ENCODE assay signal across 21 cellular contexts in the genomic region with DNA sequence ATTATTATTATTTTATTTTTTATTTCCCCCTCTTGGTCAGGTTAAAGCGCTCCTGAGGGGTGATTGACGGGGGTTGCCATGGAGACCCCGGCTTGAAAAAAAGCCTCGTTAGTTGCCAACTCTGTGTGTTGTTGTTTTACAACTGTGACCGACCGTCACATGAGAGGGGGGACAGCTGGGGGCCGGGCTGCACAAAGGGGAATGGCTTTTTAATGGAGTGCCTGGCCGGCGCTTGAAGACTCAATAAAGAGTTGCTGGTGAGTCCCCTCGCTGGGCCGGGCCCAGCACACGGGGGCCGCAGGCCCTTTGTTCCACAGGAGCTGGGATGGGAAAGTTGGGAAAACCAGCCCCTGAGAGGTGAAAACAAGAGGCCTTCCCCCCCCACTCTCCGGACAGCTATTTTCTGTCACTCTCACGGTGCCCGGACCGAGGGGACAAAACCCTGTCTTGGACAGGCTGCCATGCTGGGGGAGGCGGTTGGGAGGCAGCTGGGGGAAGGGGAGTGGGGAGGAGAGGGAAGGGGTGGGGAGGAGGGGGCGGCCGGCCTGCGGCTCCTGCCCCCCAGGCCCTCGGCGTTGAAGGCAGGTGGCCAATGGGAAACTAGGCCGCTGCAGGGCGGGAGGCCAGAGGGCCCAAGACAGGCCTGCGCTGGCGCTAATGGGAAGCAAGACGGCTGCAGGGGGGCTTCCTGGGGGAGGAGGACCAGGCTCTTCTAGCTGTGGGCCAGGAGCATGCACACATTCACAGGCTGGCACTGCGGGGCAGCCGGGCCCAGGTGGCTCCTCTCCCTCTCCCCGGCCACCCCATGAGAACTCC.
DNase-seq lines count a peak whose midpoint lies in the region; ATAC-seq and TF ChIP-seq lines count a peak whose summit lies in the region.
"Had no signal": no experiment of that assay in that cellular context is flagged by ENCODE, and none has a peak within 500 bp of the region (broad histone marks: within the 10 kb centered on the region; RNA-seq: fewer than 3 reads in every experiment).

No MANE protein-coding gene starts in this region.

- H3K27ac ChIP-seq in HEK293 (ENCODE audit: extremely low read depth, low read depth, low read length) (no peak overlapping the region), neural progenitor cell (peak overlapping the region; percentile 97)
- H3K27ac ChIP-seq: HL-60, RWPE1 had no signal

- peaks cover 35% of the 10 kb centered on the region for H3F3A ChIP-seq in neural progenitor cell (ENCODE audit: low read depth)

- H3K27me3 Mint-ChIP-seq in neural progenitor cell (ENCODE audit: insufficient read depth, low read depth) = peaks cover 16% of the 10 kb centered on the region
- H3K27me3 Mint-ChIP-seq in activated CD4-positive, alpha-beta T cell treated with anti-CD3 and anti-CD28 coated beads, Interleukin-2, amount 10 ng/mL, durations not matched to agents 7 days and 5 days = peaks cover under 1% of the 10 kb centered on the region
- H3K27me3 Mint-ChIP-seq: activated naive CD4-positive, alpha-beta T cell treated with anti-CD3 and anti-CD28 coated beads, Interleukin-2, amount 50 U/mL, for 24 hours had no signal

- peaks cover 81% of the 10 kb centered on the region for H3K4me1 Mint-ChIP-seq in neural progenitor cell
- peaks cover 6% of the 10 kb centered on the region for H3K4me1 Mint-ChIP-seq in stimulated activated effector memory CD8-positive, alpha-beta T cell treated with anti-CD3 and anti-CD28 coated beads, Interleukin-12 subunit alpha, Interleukin-12 subunit beta, amount 100 ng/mL, for 72 hours
- no peaks in the 10 kb centered on the region for H3K4me1 Mint-ChIP-seq in activated CD4-positive, alpha-beta T cell treated with anti-CD3 and anti-CD28 coated beads, Interleukin-2, amount 10 ng/mL, durations not matched to agents 7 days and 5 days
- H3K4me1 Mint-ChIP-seq: activated naive CD4-positive, alpha-beta T cell treated with anti-CD3 and anti-CD28 coated beads, Interleukin-2, amount 50 U/mL, for 24 hours; IgD-negative memory B cell had no signal

- no peaks in the 10 kb centered on the region for H3K36me3 ChIP-seq in HEK293 (ENCODE audit: control insufficient read depth in 2 of 2, insufficient read depth in 1 of 2, low read length in 2 of 2)
- no peaks in the 10 kb centered on the region for H3K36me3 ChIP-seq in neural progenitor cell
- H3K36me3 ChIP-seq: MG63 had no signal

- H4K20me1 ChIP-seq in neural progenitor cell (ENCODE audit: low read depth) = no peaks in the 10 kb centered on the region

- H3K9ac ChIP-seq in neural progenitor cell = no peak overlapping the region

- H3K36me3 Mint-ChIP-seq in neural progenitor cell = no peaks in the 10 kb centered on the region
- no peaks in the 10 kb centered on the region for H3K36me3 Mint-ChIP-seq in stimulated activated effector memory CD8-positive, alpha-beta T cell treated with anti-CD3 and anti-CD28 coated beads, Interleukin-12 subunit alpha, Interleukin-12 subunit beta, amount 100 ng/mL, for 72 hours
- no peaks in the 10 kb centered on the region for H3K36me3 Mint-ChIP-seq in activated CD4-positive, alpha-beta T cell treated with anti-CD3 and anti-CD28 coated beads, Interleukin-2, amount 10 ng/mL, durations not matched to agents 7 days and 5 days (ENCODE audit: low read depth)
- H3K36me3 Mint-ChIP-seq: activated naive CD4-positive, alpha-beta T cell treated with anti-CD3 and anti-CD28 coated beads, Interleukin-2, amount 50 U/mL, for 24 hours; IgD-negative memory B cell had no signal

- POLR2A ChIA-PET in HEK293 (lab: Yijun Ruan, JAX) = no interaction called here
- POLR2A ChIA-PET in activated CD4-positive, alpha-beta T cell treated with anti-CD3 and anti-CD28 coated beads, Interleukin-2, amount 10 ng/mL, durations not matched to agents 7 days and 5 days (lab: Charles Lee) = interaction anchor here (0.6 kb wide), 1 partner anchor 109 kb away, joined by 3 read pairs; no protein-coding TSS in a partner anchor

- H3K27me3 ChIP-seq in neural progenitor cell = no peaks in the 10 kb centered on the region
- H3K27me3 ChIP-seq: MG63 had no signal

- CTCF ChIA-PET in HEK293 (lab: Yijun Ruan, JAX) = interaction anchor here (0.6 kb wide), 1 partner anchor 61 kb away, joined by 4 read pairs; no protein-coding TSS in a partner anchor
- CTCF ChIA-PET in activated CD4-positive, alpha-beta T cell treated with anti-CD3 and anti-CD28 coated beads, Interleukin-2, amount 10 ng/mL, durations not matched to agents 7 days and 5 days (lab: Charles Lee) = interaction anchor here (0.6 kb wide), 1 partner anchor 204 kb away, joined by 3 read pairs; no protein-coding TSS in a partner anchor

- peak overlapping the region; percentile 53 for H2AFZ ChIP-seq in neural progenitor cell (replicated peaks)

- no peak overlapping the region for H3K4me3 ChIP-seq in HEK293 (ENCODE audit: low read depth, low read length)
- H3K4me3 ChIP-seq in neural progenitor cell = no peak overlapping the region
- H3K4me3 ChIP-seq: MG63, mucosa of descending colon had no signal

- H3K9me3 ChIP-seq in HEK293 (ENCODE audit: control insufficient read depth, insufficient read depth, low read depth, low read length) (no peaks in the 10 kb centered on the region), neural progenitor cell (ENCODE audit: low read depth) (no peaks in the 10 kb centered on the region)
- H3K9me3 ChIP-seq: MG63, mucosa of descending colon had no signal

- no peak for ATAC-seq in stimulated activated effector memory CD8-positive, alpha-beta T cell treated with anti-CD3 and anti-CD28 coated beads, Interleukin-12 subunit alpha, Interleukin-12 subunit beta, amount 100 ng/mL, for 72 hours
- ATAC-seq: effector memory CD8-positive, alpha-beta T cell; mucosa of descending colon had no signal

- peak overlapping the region; percentile 63 for H3K4me2 ChIP-seq in neural progenitor cell

- H3K4me1 ChIP-seq in HEK293 (ENCODE audit: control insufficient read depth, insufficient read depth, low read length) = peaks cover 8% of the 10 kb centered on the region
- H3K4me1 ChIP-seq in neural progenitor cell = peaks cover 56% of the 10 kb centered on the region

- peak overlapping the region; percentile 99 for H3K27ac Mint-ChIP-seq in neural progenitor cell
- H3K27ac Mint-ChIP-seq in stimulated activated effector memory CD8-positive, alpha-beta T cell treated with anti-CD3 and anti-CD28 coated beads, Interleukin-12 subunit alpha, Interleukin-12 subunit beta, amount 100 ng/mL, for 72 hours = no peak overlapping the region
- H3K27ac Mint-ChIP-seq in activated CD4-positive, alpha-beta T cell treated with anti-CD3 and anti-CD28 coated beads, Interleukin-2, amount 10 ng/mL, durations not matched to agents 7 days and 5 days = no peak overlapping the region
- H3K27ac Mint-ChIP-seq: effector memory CD8-positive, alpha-beta T cell; IgD-negative memory B cell had no signal

- H3K4me3 Mint-ChIP-seq in neural progenitor cell = peak overlapping the region; percentile 66
- H3K4me3 Mint-ChIP-seq in stimulated activated effector memory CD8-positive, alpha-beta T cell treated with anti-CD3 and anti-CD28 coated beads, Interleukin-12 subunit alpha, Interleukin-12 subunit beta, amount 100 ng/mL, for 72 hours = no peak overlapping the region
- H3K4me3 Mint-ChIP-seq in activated CD4-positive, alpha-beta T cell treated with anti-CD3 and anti-CD28 coated beads, Interleukin-2, amount 10 ng/mL, durations not matched to agents 7 days and 5 days = no peak overlapping the region
- H3K4me3 Mint-ChIP-seq: activated naive CD4-positive, alpha-beta T cell treated with anti-CD3 and anti-CD28 coated beads, Interleukin-2, amount 50 U/mL, for 24 hours; effector memory CD8-positive, alpha-beta T cell; IgD-negative memory B cell had no signal

- TF ChIP-seq CTCF in HEK293 (tag by site-specific recombination; IDR thresholded peaks at IDR 0.05) (no peak), neural progenitor cell (IDR thresholded peaks at IDR 0.05) (no peak)

- H3K79me2 ChIP-seq in neural progenitor cell (ENCODE audit: low read depth) = no peaks in the 10 kb centered on the region

- no peaks in the 10 kb centered on the region for H3K9me3 Mint-ChIP-seq in neural progenitor cell
- H3K9me3 Mint-ChIP-seq in stimulated activated effector memory CD8-positive, alpha-beta T cell treated with anti-CD3 and anti-CD28 coated beads, Interleukin-12 subunit alpha, Interleukin-12 subunit beta, amount 100 ng/mL, for 72 hours = no peaks in the 10 kb centered on the region
- H3K9me3 Mint-ChIP-seq in activated CD4-positive, alpha-beta T cell treated with anti-CD3 and anti-CD28 coated beads, Interleukin-2, amount 10 ng/mL, durations not matched to agents 7 days and 5 days = no peaks in the 10 kb centered on the region
- H3K9me3 Mint-ChIP-seq: activated naive CD4-positive, alpha-beta T cell treated with anti-CD3 and anti-CD28 coated beads, Interleukin-2, amount 50 U/mL, for 24 hours; effector memory CD8-positive, alpha-beta T cell; IgD-negative memory B cell had no signal

- peak; percentile 34 for DNase-seq in NCI-H1105 treated with DMSO at 0.1 percent for 48 hours (lab: John Stamatoyannopoulos, UW)
- DNase-seq in NCI-H1105 (lab: John Stamatoyannopoulos, UW) = no peak
- DNase-seq in ecto neural progenitor cell (ENCODE audit: low spot score) = peak; percentile 86
- peak; percentile 93 for DNase-seq in neural progenitor cell (ENCODE audit: low spot score)
- DNase-seq in HK-2 (ENCODE audit: unreplicated experiment) = no peak
- DNase-seq in stimulated activated effector memory CD8-positive, alpha-beta T cell treated with anti-CD3 and anti-CD28 coated beads, Interleukin-12 subunit alpha, Interleukin-12 subunit beta, amount 100 ng/mL, for 72 hours (ENCODE audit: low spot score in 2 of 2) = no peak
- no peak for DNase-seq in activated CD4-positive, alpha-beta T cell treated with anti-CD3 and anti-CD28 coated beads, Interleukin-2, amount 10 ng/mL, durations not matched to agents 7 days and 5 days
- DNase-seq: 8988T; activated CD4-positive, alpha-beta T cell treated with anti-CD3 and anti-CD28 coated beads for 1 hour; effector memory CD8-positive, alpha-beta T cell; MG63; NCI-H187; stimulated activated CD4-positive, alpha-beta T cell treated with anti-CD3 and anti-CD28 coated beads, Interleukin-12 subunit alpha, Interleukin-12 subunit beta, amount 100 ng/mL, for 4 hours; stimulated activated CD8-positive, alpha-beta memory T cell treated with anti-CD3 and anti-CD28 coated beads, Interleukin-4, amount 100 ng/mL, for 48 hours; SW 1271 had no signal

TF ChIP-seq in HEK293, 187 proteins besides CTCF, POLR2A, EP300 and RAD21:
- TF ChIP-seq ZIC2 (tag by site-specific recombination; IDR thresholded peaks at IDR 0.05) = peak; percentile 72
- no peak for TF ChIP-seq MEIS1 (CRISPR knock-in tag; IDR thresholded peaks at IDR 0.05; ENCODE audit: borderline replicate concordance)

Comparison
In these comparisons a context has a peak if more than half of its experiments do, and no peak if none do; other contexts are left out.
1. DNase-seq: peak in NCI-H1105 treated with DMSO at 0.1 percent for 48 hours (single experiment), ecto neural progenitor cell (single experiment) and neural progenitor cell (single experiment); none in NCI-H1105 (single experiment), HK-2 (single experiment), stimulated activated effector memory CD8-positive, alpha-beta T cell treated with anti-CD3 and anti-CD28 coated beads, Interleukin-12 subunit alpha, Interleukin-12 subunit beta, amount 100 ng/mL, for 72 hours (0 of 2) and activated CD4-positive, alpha-beta T cell treated with anti-CD3 and anti-CD28 coated beads, Interleukin-2, amount 10 ng/mL, durations not matched to agents 7 days and 5 days (single experiment).